6 cellular contexts compared by ENCODE assay signal in genomic region chr11:46989810-46990487, GRCh38. TPM values are rescaled to one million over a fixed set of nuclear protein-coding genes. Genes with fewer than 3 reads are reported as not detected.
A peak's percentile ranks its signal among the peaks of the same experiment; 100 is the strongest.
DNase-seq lines count a peak whose midpoint lies in the region; ATAC-seq, FAIRE-seq and TF ChIP-seq lines count a peak whose summit lies in the region.
"Not testable (repeated sequence)": the region's sequence is repeated elsewhere in the genome, so short reads cannot be mapped to it uniquely, and the experiment has no call there.

No MANE protein-coding gene starts in this region.

- not testable (repeated sequence) for H3K4me1 Mint-ChIP-seq in activated CD4-positive, alpha-beta T cell treated with anti-CD3 and anti-CD28 coated beads, Interleukin-2, amount 10 ng/mL, durations not matched to agents 7 days and 5 days; activated T-helper 17 cell treated with anti-CD3 and anti-CD28 coated beads, Interleukin-2, amount 50 U/mL, for 72 hours; stimulated activated effector memory CD8-positive, alpha-beta T cell treated with anti-CD3 and anti-CD28 coated beads, Interleukin-12 subunit alpha, Interleukin-12 subunit beta, amount 100 ng/mL, for 72 hours

- H3K9me1 ChIP-seq in K562 (ENCODE audit: control insufficient read depth, insufficient read depth, low read length) = not testable (repeated sequence)

- not testable (repeated sequence) for H3K4me3 Mint-ChIP-seq in activated CD4-positive, alpha-beta T cell treated with anti-CD3 and anti-CD28 coated beads, Interleukin-2, amount 10 ng/mL, durations not matched to agents 7 days and 5 days; activated T-helper 17 cell treated with anti-CD3 and anti-CD28 coated beads, Interleukin-2, amount 50 U/mL, for 72 hours; stimulated activated effector memory CD8-positive, alpha-beta T cell treated with anti-CD3 and anti-CD28 coated beads, Interleukin-12 subunit alpha, Interleukin-12 subunit beta, amount 100 ng/mL, for 72 hours

- peak overlapping the region; percentile 0 for H3K27ac Mint-ChIP-seq in activated CD4-positive, alpha-beta T cell treated with anti-CD3 and anti-CD28 coated beads, Interleukin-2, amount 10 ng/mL, durations not matched to agents 7 days and 5 days
- H3K27ac Mint-ChIP-seq in activated T-helper 17 cell treated with anti-CD3 and anti-CD28 coated beads, Interleukin-2, amount 50 U/mL, for 72 hours; stimulated activated effector memory CD8-positive, alpha-beta T cell treated with anti-CD3 and anti-CD28 coated beads, Interleukin-12 subunit alpha, Interleukin-12 subunit beta, amount 100 ng/mL, for 72 hours: not testable (repeated sequence)

- not testable (repeated sequence) for ATAC-seq in SK-N-SH treated with all-trans-retinoic acid at 6 μM for 48 hours, K562
- ATAC-seq in activated T-helper 17 cell treated with anti-CD3 and anti-CD28 coated beads, Interleukin-2, amount 50 U/mL, for 72 hours (replicated peaks) = peak; percentile 38
- peak; percentile 66 for ATAC-seq in stimulated activated effector memory CD8-positive, alpha-beta T cell treated with anti-CD3 and anti-CD28 coated beads, Interleukin-12 subunit alpha, Interleukin-12 subunit beta, amount 100 ng/mL, for 72 hours

- H3K27me3 ChIP-seq in K562 (ENCODE audit: control insufficient read depth in 2 of 2, insufficient read depth in 2 of 2, low read length in 2 of 2) = not testable (repeated sequence)

- peaks cover 3 to 15% of the 10 kb centered on the region in 2 experiments; a peak in 2 of 3 replicates for H3K36me3 ChIP-seq in HEK293 (ENCODE audit: control insufficient read depth in 2 of 2, insufficient read depth in 1 of 2, low read length in 2 of 2)
- not testable (repeated sequence) for H3K36me3 ChIP-seq in K562 (ENCODE audit: control insufficient read depth, insufficient read depth, low read length)

- intact Hi-C loops in K562 (cut with micrococcal nuclease) = not testable (repeated sequence)

- not testable (repeated sequence) for TF ChIP-seq EP300 in K562 (IDR thresholded peaks at IDR 0.05; ENCODE audit: low read length)

- DNase-seq in activated CD4-positive, alpha-beta T cell treated with anti-CD3 and anti-CD28 coated beads, Interleukin-2, amount 10 ng/mL, durations not matched to agents 7 days and 5 days; K562 (ENCODE audit: extremely low read depth in 1 of 4, low spot score in 3 of 4); stimulated activated effector memory CD8-positive, alpha-beta T cell treated with anti-CD3 and anti-CD28 coated beads, Interleukin-12 subunit alpha, Interleukin-12 subunit beta, amount 100 ng/mL, for 72 hours (ENCODE audit: low spot score in 2 of 2): not testable (repeated sequence)

- H3K36me3 Mint-ChIP-seq in activated CD4-positive, alpha-beta T cell treated with anti-CD3 and anti-CD28 coated beads, Interleukin-2, amount 10 ng/mL, durations not matched to agents 7 days and 5 days (ENCODE audit: low read depth) = peaks cover 28% of the 10 kb centered on the region
- H3K36me3 Mint-ChIP-seq in activated T-helper 17 cell treated with anti-CD3 and anti-CD28 coated beads, Interleukin-2, amount 50 U/mL, for 72 hours (ENCODE audit: low read depth) = peaks cover 25% of the 10 kb centered on the region
- not testable (repeated sequence) for H3K36me3 Mint-ChIP-seq in stimulated activated effector memory CD8-positive, alpha-beta T cell treated with anti-CD3 and anti-CD28 coated beads, Interleukin-12 subunit alpha, Interleukin-12 subunit beta, amount 100 ng/mL, for 72 hours

- H3K4me1 ChIP-seq in HEK293 (ENCODE audit: control insufficient read depth, insufficient read depth, low read length); K562 (replicated peaks in 1 of 2; ENCODE audit: control insufficient read depth in 2 of 2, insufficient read depth in 2 of 2, low read length in 2 of 2): not testable (repeated sequence)

- TF ChIP-seq RAD21 in K562 (CRISPR knock-in tag; conservative IDR thresholded peaks at IDR 0.05 in 1 of 2, IDR thresholded peaks at IDR 0.05 in 1 of 2) = not testable (repeated sequence)

- not testable (repeated sequence) for H3K4me3 ChIP-seq in HEK293 (ENCODE audit: low read depth, low read length); K562

- H3K9ac ChIP-seq in K562 (ENCODE audit: insufficient read depth in 1 of 2, low read depth in 2 of 2, low read length in 2 of 2) = not testable (repeated sequence)

- in situ Hi-C loops in K562 (cut with MboI) = not testable (repeated sequence)

- not testable (repeated sequence) for H3K27me3 Mint-ChIP-seq in activated CD4-positive, alpha-beta T cell treated with anti-CD3 and anti-CD28 coated beads, Interleukin-2, amount 10 ng/mL, durations not matched to agents 7 days and 5 days; activated T-helper 17 cell treated with anti-CD3 and anti-CD28 coated beads, Interleukin-2, amount 50 U/mL, for 72 hours

- TF ChIP-seq CTCF in HEK293 (tag by site-specific recombination; IDR thresholded peaks at IDR 0.05); K562 (IDR thresholded peaks at IDR 0.05 in 2 of 3, conservative IDR thresholded peaks at IDR 0.05 in 1 of 3; ENCODE audit: insufficient read depth in 2 of 3, low read depth in 1 of 3, low read length in 3 of 3): not testable (repeated sequence)

- peaks cover 12% of the 10 kb centered on the region for H3K9me3 Mint-ChIP-seq in activated CD4-positive, alpha-beta T cell treated with anti-CD3 and anti-CD28 coated beads, Interleukin-2, amount 10 ng/mL, durations not matched to agents 7 days and 5 days
- H3K9me3 Mint-ChIP-seq in activated T-helper 17 cell treated with anti-CD3 and anti-CD28 coated beads, Interleukin-2, amount 50 U/mL, for 72 hours; stimulated activated effector memory CD8-positive, alpha-beta T cell treated with anti-CD3 and anti-CD28 coated beads, Interleukin-12 subunit alpha, Interleukin-12 subunit beta, amount 100 ng/mL, for 72 hours: not testable (repeated sequence)

- WGBS in K562 (ENCODE audit: insufficient coverage, low coverage, missing lambda C conversion rate) = 36% methylated on average over 1 of the region's 1 CpG

- not testable (repeated sequence) for H3K9me3 ChIP-seq in HEK293 (ENCODE audit: control insufficient read depth, insufficient read depth, low read depth, low read length); K562 (replicated peaks; ENCODE audit: control insufficient read depth, insufficient read depth, low read depth, low read length)

- not testable (repeated sequence) for H3K4me2 ChIP-seq in K562 (ENCODE audit: insufficient read depth, low read length)

- not testable (repeated sequence) for H2AFZ ChIP-seq in K562 (ENCODE audit: low read depth, low read length)

- not testable (repeated sequence) for H3K79me2 ChIP-seq in K562 (ENCODE audit: control insufficient read depth, insufficient read depth, low read length)

- FAIRE-seq in K562 (lab: Jason Lieb, UNC) = not testable (repeated sequence)

- not testable (repeated sequence) for H3K27ac ChIP-seq in HEK293 (ENCODE audit: extremely low read depth, low read depth, low read length); K562 (ENCODE audit: extremely low read depth, low read depth, low read length)

- not testable (repeated sequence) for TF ChIP-seq POLR2A in K562 (conservative IDR thresholded peaks at IDR 0.05)

- H4K20me1 ChIP-seq in K562 (replicated peaks; ENCODE audit: control insufficient read depth, insufficient read depth, low read length) = not testable (repeated sequence)

- CTCF ChIA-PET in HEK293 (lab: Yijun Ruan, JAX) = interaction anchor here (0.6 to 1.4 kb wide), 2 partner anchors 15 to 65 kb away, joined by 3 to 6 read pairs; no protein-coding TSS in a partner anchor
- CTCF ChIA-PET in activated CD4-positive, alpha-beta T cell treated with anti-CD3 and anti-CD28 coated beads, Interleukin-2, amount 10 ng/mL, durations not matched to agents 7 days and 5 days (lab: Charles Lee) = interaction anchor here (0.6 kb wide), 1 partner anchor 75 kb away, joined by 3 read pairs; no protein-coding TSS in a partner anchor
- CTCF ChIA-PET in K562 (lab: Yijun Ruan, JAX; ENCODE audit: low intra/inter-chr PET ratio) = not testable (repeated sequence)

- BruUV-seq in K562 (replicated peaks; lab: Mats Ljungman, UMichigan) = not testable (repeated sequence)

- POLR2A ChIA-PET in HEK293 (lab: Yijun Ruan, JAX); activated CD4-positive, alpha-beta T cell treated with anti-CD3 and anti-CD28 coated beads, Interleukin-2, amount 10 ng/mL, durations not matched to agents 7 days and 5 days (lab: Charles Lee): not testable (repeated sequence)
- POLR2A ChIA-PET in K562 (lab: Yijun Ruan, JAX) = interaction anchor here (0.6 kb wide), 1 partner anchor 12 kb away, joined by 3 read pairs; no protein-coding TSS in a partner anchor

TF ChIP-seq in K562, 482 proteins besides CTCF, POLR2A, EP300 and RAD21 (continues in another document):
- peak; percentile 82 for TF ChIP-seq ZNF146 (CRISPR knock-in tag; IDR thresholded peaks at IDR 0.05; ENCODE audit: unreplicated experiment)

RNA-seq across cellular contexts. Expression of gene CSTPP1, which starts 53.4 kb away (rescaled TPM):
- total RNA-seq in activated CD4-positive, alpha-beta T cell treated with anti-CD3 and anti-CD28 coated beads, Interleukin-2, amount 10 ng/mL, durations not matched to agents 7 days and 5 days = 10 to 100 TPM; 18.2 to 18.9 TPM
- total RNA-seq in activated T-helper 17 cell treated with anti-CD3 and anti-CD28 coated beads, Interleukin-2, amount 50 U/mL, for 72 hours = 10 to 100 TPM; 15.2 to 19.4 TPM
- total RNA-seq in K562 (2011; cell fraction: chromatin; rRNA removed; ENCODE audit: low replicate concordance) = 37.5 and 39.3 TPM in 2 replicates
- 20.5 and 22.9 TPM in 2 replicates for total RNA-seq in K562 (2011; cell fraction: nucleolus; rRNA removed)
- 30.4 and 49.0 TPM in 2 replicates for total RNA-seq in K562 (2011; cell fraction: nucleoplasm; rRNA removed)
- total RNA-seq in K562 (2014; rRNA removed) (9.4 and 11.9 TPM in 2 replicates), K562 (2014; rRNA removed; fragmentation: Illumina TruSeq; extraction: Trizol) (7.7 and 8.4 TPM in 2 replicates), K562 (2015; rRNA removed; fragmentation: Illumina TruSeq; extraction: Trizol) (9.0 and 10.9 TPM in 2 replicates), K562 (2021) (10.8 and 12.1 TPM in 2 replicates)
- polyA plus RNA-seq in K562 (2011; rRNA removed) (8.6 and 12.5 TPM in 2 replicates), K562 (2014; fragmentation: Illumina TruSeq; extraction: Trizol) (16.6 and 17.8 TPM in 2 replicates), K562 (2014; fragmentation: Nextera tagmentation; extraction: Ambion mirVana) (1 to 10 TPM; 6.5 to 7.6 TPM), K562 (2014; rRNA removed) (9.2 and 10.3 TPM in 2 replicates)
- polyA plus RNA-seq in K562 (2011; cell fraction: cytosol; rRNA removed) = 14.4 and 14.6 TPM in 2 replicates
- polyA plus RNA-seq in K562 (2011; cell fraction: nucleus; rRNA removed) = 14.0 and 18.0 TPM in 2 replicates
- 16.2 and 20.3 TPM in 2 replicates for polyA plus RNA-seq in K562 (2012)
- polyA minus RNA-seq in K562 (2011; rRNA and poly(A)+ RNA removed) = 12.2 and 12.3 TPM in 2 replicates
- 11.0 and 12.8 TPM in 2 replicates for polyA minus RNA-seq in K562 (2011; cell fraction: cytosol; rRNA and poly(A)+ RNA removed)
- 10.1 and 14.7 TPM in 2 replicates for polyA minus RNA-seq in K562 (2011; cell fraction: nucleus; rRNA and poly(A)+ RNA removed)
